In the genomic region with DNA sequence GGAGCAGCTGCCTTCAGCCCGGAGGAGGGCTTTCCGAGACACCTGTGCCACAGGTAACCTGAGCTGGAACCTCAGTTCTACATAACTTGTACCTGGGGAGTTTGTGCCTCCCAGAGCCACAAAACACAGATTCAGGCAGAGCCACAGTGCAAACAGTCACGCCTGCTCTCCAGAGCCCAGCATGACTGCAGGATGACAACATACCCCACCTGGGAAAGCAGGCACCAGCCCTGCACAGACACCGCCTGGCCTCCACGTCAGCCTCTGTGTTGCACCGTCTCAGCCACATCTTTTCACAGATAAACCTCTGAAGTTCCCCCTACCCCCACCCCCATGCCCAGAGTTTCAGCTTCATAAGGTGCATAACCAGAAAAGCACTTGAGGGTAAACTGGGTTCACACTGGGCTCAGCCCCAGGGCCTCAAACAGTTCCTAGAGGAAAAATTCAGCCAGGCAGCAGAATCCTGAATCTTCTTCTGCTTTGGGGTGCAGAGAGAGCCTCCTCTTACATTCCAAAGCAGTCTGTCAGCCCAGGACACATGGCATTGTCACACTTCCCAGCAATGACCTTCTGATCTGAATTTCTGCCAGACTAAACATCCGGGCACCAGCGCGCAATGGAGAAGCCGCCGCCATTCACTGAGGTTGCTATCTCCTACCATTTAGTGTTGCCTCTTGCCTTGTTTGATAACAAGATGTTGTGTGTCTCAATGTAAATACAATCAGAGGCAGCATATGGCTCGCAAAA, we compare ENCODE assay signal across 10 cellular contexts.
DNase-seq lines count a peak whose midpoint lies in the region; ATAC-seq and TF ChIP-seq lines count a peak whose summit lies in the region.
"Had no signal": no experiment of that assay in that cellular context is flagged by ENCODE, and none has a peak within 500 bp of the region (broad histone marks: within the 10 kb centered on the region; RNA-seq: fewer than 3 reads in every experiment).

No MANE protein-coding gene starts in this region.

- no peak for TF ChIP-seq POLR2A in esophagus squamous epithelium (IDR thresholded peaks at IDR 0.05)

- ATAC-seq in lower lobe of right lung (peak; percentile 89 to 90), GM21529 (IDR thresholded peaks at IDR 0.05; ENCODE audit: unreplicated experiment) (no peak)

- intact Hi-C loops in lower lobe of right lung (cut with DNase I), result no loop called here
- intact Hi-C loops in esophagus squamous epithelium (cut with DNase I), result no loop called here

- TF ChIP-seq CTCF in choroid plexus epithelial cell (conservative IDR thresholded peaks at IDR 0.05; ENCODE audit: low read depth, low read length) (no peak), lower lobe of right lung (IDR thresholded peaks at IDR 0.05) (no peak), esophagus squamous epithelium (IDR thresholded peaks at IDR 0.05) (no peak)

- H3K27ac ChIP-seq in lower lobe of right lung (peak overlapping the region; percentile 78), esophagus squamous epithelium (peak overlapping the region in 2 of 4 donors; percentile 4 to 51)

- H3K9me3 ChIP-seq in lower lobe of right lung (no peaks in the 10 kb centered on the region), esophagus squamous epithelium (no peaks in the 10 kb centered on the region)

- H3K27me3 ChIP-seq in lower lobe of right lung (ENCODE audit: low read depth) (no peaks in the 10 kb centered on the region), esophagus squamous epithelium (no peaks in the 10 kb centered on the region)

- H3K36me3 ChIP-seq in lower lobe of right lung (no peaks in the 10 kb centered on the region), esophagus squamous epithelium (no peaks in the 10 kb centered on the region)

- 73 to 77% methylated on average over 9 to 10 of the region's 12 CpGs for WGBS in esophagus squamous epithelium, 2 donors

- H3K4me1 ChIP-seq in lower lobe of right lung, result peaks cover 25% of the 10 kb centered on the region
- peaks cover 0 to 24% (median 14%) of the 10 kb centered on the region in 3 donors for H3K4me1 ChIP-seq in esophagus squamous epithelium

- DNase-seq in COLO668 (lab: John Stamatoyannopoulos, UW; ENCODE audit: unreplicated experiment) (peak; percentile 93), NCI-H2081 (lab: John Stamatoyannopoulos, UW) (peak; percentile 31 to 75), choroid plexus epithelial cell (ENCODE audit: low read depth) (peak; percentile 44), lower lobe of right lung (peak; percentile 71), amniotic stem cell (lab: John Stamatoyannopoulos, UW) (no peak), SKM-1 (lab: John Stamatoyannopoulos, UW; ENCODE audit: unreplicated experiment) (no peak), esophagus squamous epithelium (lab: John Stamatoyannopoulos, UW) (no peak)
- DNase-seq: activated naive CD4-positive, alpha-beta T cell treated with anti-CD3 and anti-CD28 coated beads for 36 hours; SIG-M5 had no signal

- H3K4me3 ChIP-seq in choroid plexus epithelial cell (ENCODE audit: low read depth, low read length) (no peak overlapping the region), lower lobe of right lung (no peak overlapping the region), esophagus squamous epithelium (no peak overlapping the region)

Comparison
In these comparisons a context has a peak if more than half of its experiments do, and no peak if none do; other contexts are left out.
1. DNase-seq: peak in COLO668 (single experiment), NCI-H2081 (2 of 2), choroid plexus epithelial cell (single experiment) and lower lobe of right lung (single experiment); none in amniotic stem cell (single experiment), SKM-1 (single experiment) and esophagus squamous epithelium (single experiment).